Comparison of ENCODE assay signal across 1 cellular context in genomic region chr19:40923934-40924391, GRCh38.
TF ChIP-seq lines count a peak whose summit lies in the region.

No MANE protein-coding gene starts in this region.

TF ChIP-seq in HEK293, 187 proteins besides CTCF, POLR2A, EP300 and RAD21:
- TF ChIP-seq ZNF518A (tag by site-specific recombination; conservative IDR thresholded peaks at IDR 0.05; ENCODE audit: low read depth) = no peak
- TF ChIP-seq ZFHX2 (tag by site-specific recombination; conservative IDR thresholded peaks at IDR 0.05) = peak; percentile 26; the same call in 1 of the 2 replicates
